ENCODE assay signal across 17 cellular contexts in the genomic region with DNA sequence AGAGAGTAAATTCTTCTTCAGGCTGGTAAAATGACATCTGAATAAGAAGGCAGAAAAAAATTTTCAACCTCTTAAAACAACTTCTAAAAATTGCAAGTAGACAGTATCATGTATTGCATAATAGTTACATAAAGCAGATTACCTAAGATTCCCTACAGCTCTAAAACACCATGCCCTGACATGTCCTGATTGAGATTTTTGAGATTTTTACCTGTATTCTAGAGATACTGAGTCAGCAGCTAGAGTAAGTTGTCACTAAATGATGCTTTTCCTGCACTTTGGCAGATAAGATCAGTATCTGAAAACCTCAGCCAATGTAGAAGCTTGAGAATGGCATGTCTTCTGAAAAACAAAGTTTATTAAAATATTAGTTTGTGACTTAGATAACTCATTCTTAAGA.
DNase-seq lines count a peak whose midpoint lies in the region; ATAC-seq and TF ChIP-seq lines count a peak whose summit lies in the region.
"Had no signal": no experiment of that assay in that cellular context is flagged by ENCODE, and none has a peak within 500 bp of the region (broad histone marks: within the 10 kb centered on the region; RNA-seq: fewer than 3 reads in every experiment).

No MANE protein-coding gene starts in this region.

- H3K4me1 Mint-ChIP-seq in MCF 10A (ENCODE audit: insufficient read depth, unreplicated experiment), result peaks cover 19% of the 10 kb centered on the region
- H3K4me1 Mint-ChIP-seq in nephron, result no peaks in the 10 kb centered on the region
- H3K4me1 Mint-ChIP-seq in T-cell, result no peaks in the 10 kb centered on the region
- H3K4me1 Mint-ChIP-seq in activated naive CD4-positive, alpha-beta T cell treated with anti-CD3 and anti-CD28 coated beads, Interleukin-2, amount 10 ng/mL, durations not matched to agents 7 days and 5 days, result no peaks in the 10 kb centered on the region
- H3K4me1 Mint-ChIP-seq: B cell had no signal

- no peaks in the 10 kb centered on the region for H3K4me1 ChIP-seq in breast epithelium

- H3K27ac ChIP-seq in breast epithelium (no peak overlapping the region), epithelial cell of prostate (peak overlapping the region; percentile 54)

- ATAC-seq in T-cell (replicated peaks in 1 of 4) (no peak), HG02763 (IDR thresholded peaks at IDR 0.05; ENCODE audit: unreplicated experiment) (no peak)
- ATAC-seq: Panc1, Right ventricle myocardium inferior had no signal

- POLR2A ChIA-PET in MCF 10A (lab: Yijun Ruan, JAX), result interaction anchor here (0.7 to 1.8 kb wide), 3 partner anchors 45 to 1461 kb away, joined by 3 to 9 read pairs (median 3); no protein-coding TSS in a partner anchor
- POLR2A ChIA-PET in T-cell (lab: Charles Lee), result no interaction called here

- H3K27ac Mint-ChIP-seq in MCF 10A (ENCODE audit: low read depth, unreplicated experiment) (peak overlapping the region; percentile 75), nephron (peak overlapping the region in 2 of 3 experiments; percentile 25 to 41), T-cell (no peak overlapping the region)
- no peak overlapping the region for H3K27ac Mint-ChIP-seq in activated naive CD4-positive, alpha-beta T cell treated with anti-CD3 and anti-CD28 coated beads, Interleukin-2, amount 10 ng/mL, durations not matched to agents 7 days and 5 days
- H3K27ac Mint-ChIP-seq: B cell, H9 had no signal

- H3K4me3 Mint-ChIP-seq in MCF 10A (ENCODE audit: unreplicated experiment) (no peak overlapping the region), nephron (no peak overlapping the region), T-cell (no peak overlapping the region)
- no peak overlapping the region for H3K4me3 Mint-ChIP-seq in activated naive CD4-positive, alpha-beta T cell treated with anti-CD3 and anti-CD28 coated beads, Interleukin-2, amount 10 ng/mL, durations not matched to agents 7 days and 5 days
- H3K4me3 Mint-ChIP-seq: B cell, H9 had no signal

- BruUV-seq in MCF 10A (replicated peaks; lab: Mats Ljungman, UMichigan), result no TSS peak

- no peak for TF ChIP-seq CTCF in MCF 10A (IDR thresholded peaks at IDR 0.05; ENCODE audit: unreplicated experiment)
- no peak for TF ChIP-seq CTCF in breast epithelium (IDR thresholded peaks at IDR 0.05)
- no peak for TF ChIP-seq CTCF in nephron (IDR thresholded peaks at IDR 0.05; ENCODE audit: unreplicated experiment in 3 of 3)

- intact Hi-C loops in MCF 10A (cut with micrococcal nuclease) (no loop called here), breast epithelium (cut with DNase I; ENCODE audit: low total_unique reads) (no loop called here)

- no peak for TF ChIP-seq POLR2A in breast epithelium (IDR thresholded peaks at IDR 0.05)

- H3K9me3 ChIP-seq in breast epithelium, result no peaks in the 10 kb centered on the region

- H3K27me3 ChIP-seq in breast epithelium, result no peaks in the 10 kb centered on the region

- H3K4me3 ChIP-seq in breast epithelium, result no peak overlapping the region

- CTCF ChIA-PET in MCF 10A (lab: Yijun Ruan, JAX), result interaction anchor here (0.6 kb wide), 3 partner anchors 30 to 691 kb away, joined by 5 to 6 read pairs (median 6); no protein-coding TSS in a partner anchor
- CTCF ChIA-PET in T-cell (lab: Charles Lee), result no interaction called here
- CTCF ChIA-PET in activated naive CD4-positive, alpha-beta T cell treated with anti-CD3 and anti-CD28 coated beads, Interleukin-2, amount 10 ng/mL, durations not matched to agents 7 days and 5 days (lab: Charles Lee), result no interaction called here

- no peaks in the 10 kb centered on the region for H3K36me3 ChIP-seq in breast epithelium

- no peaks in the 10 kb centered on the region for H3K27me3 Mint-ChIP-seq in MCF 10A (ENCODE audit: insufficient read depth, unreplicated experiment)
- no peaks in the 10 kb centered on the region for H3K27me3 Mint-ChIP-seq in nephron (ENCODE audit: low read depth)
- H3K27me3 Mint-ChIP-seq in T-cell, result no peaks in the 10 kb centered on the region
- H3K27me3 Mint-ChIP-seq in activated naive CD4-positive, alpha-beta T cell treated with anti-CD3 and anti-CD28 coated beads, Interleukin-2, amount 10 ng/mL, durations not matched to agents 7 days and 5 days, result no peaks in the 10 kb centered on the region
- H3K27me3 Mint-ChIP-seq: B cell had no signal

- DNase-seq in MCF 10A (ENCODE audit: unreplicated experiment), result peak; percentile 65
- DNase-seq in breast epithelium (ENCODE audit: low spot score in 2 of 2), result no peak
- DNase-seq in epithelial cell of prostate (ENCODE audit: low read depth, low spot score), result peak; percentile 50
- DNase-seq in T-cell, result no peak
- no peak for DNase-seq in stimulated activated naive CD4-positive, alpha-beta T cell (lab: John Stamatoyannopoulos, UW)
- no peak for DNase-seq in activated naive CD4-positive, alpha-beta T cell treated with anti-CD3 and anti-CD28 coated beads, Interleukin-2, amount 10 ng/mL, durations not matched to agents 7 days and 5 days
- DNase-seq: 8988T, DMS 273 treated with DMSO at 0.1 percent for 48 hours, H9, NCI-H1105 treated with DMSO at 0.1 percent for 48 hours, NCI-H1694, NCI-H2081 treated with DMSO at 0.1 percent for 48 hours had no signal

- H3K9me3 Mint-ChIP-seq in MCF 10A (ENCODE audit: unreplicated experiment) (no peaks in the 10 kb centered on the region), nephron (no peaks in the 10 kb centered on the region), T-cell (peaks cover 4 to 6% (median 6%) of the 10 kb centered on the region in 3 donors)
- no peaks in the 10 kb centered on the region for H3K9me3 Mint-ChIP-seq in activated naive CD4-positive, alpha-beta T cell treated with anti-CD3 and anti-CD28 coated beads, Interleukin-2, amount 10 ng/mL, durations not matched to agents 7 days and 5 days
- H3K9me3 Mint-ChIP-seq: H9 had no signal

- H3K36me3 Mint-ChIP-seq in MCF 10A (ENCODE audit: insufficient read depth, unreplicated experiment) (peaks cover 12% of the 10 kb centered on the region), nephron (ENCODE audit: low read depth) (no peaks in the 10 kb centered on the region), T-cell (no peaks in the 10 kb centered on the region)
- H3K36me3 Mint-ChIP-seq in activated naive CD4-positive, alpha-beta T cell treated with anti-CD3 and anti-CD28 coated beads, Interleukin-2, amount 10 ng/mL, durations not matched to agents 7 days and 5 days, result no peaks in the 10 kb centered on the region

Comparison
In these comparisons a context has a peak if more than half of its experiments do, and no peak if none do; other contexts are left out.
1. DNase-seq: peak in MCF 10A (single experiment) and epithelial cell of prostate (single experiment); none in breast epithelium (0 of 2), T-cell (0 of 34), stimulated activated naive CD4-positive, alpha-beta T cell (0 of 6) and activated naive CD4-positive, alpha-beta T cell treated with anti-CD3 and anti-CD28 coated beads, Interleukin-2, amount 10 ng/mL, durations not matched to agents 7 days and 5 days (single experiment).
2. H3K27ac Mint-ChIP-seq: peak in MCF 10A (single experiment) and nephron (2 of 3); none in T-cell (0 of 2) and activated naive CD4-positive, alpha-beta T cell treated with anti-CD3 and anti-CD28 coated beads, Interleukin-2, amount 10 ng/mL, durations not matched to agents 7 days and 5 days (single experiment).